ENCODE assay signal across 16 cellular contexts in the genomic region with DNA sequence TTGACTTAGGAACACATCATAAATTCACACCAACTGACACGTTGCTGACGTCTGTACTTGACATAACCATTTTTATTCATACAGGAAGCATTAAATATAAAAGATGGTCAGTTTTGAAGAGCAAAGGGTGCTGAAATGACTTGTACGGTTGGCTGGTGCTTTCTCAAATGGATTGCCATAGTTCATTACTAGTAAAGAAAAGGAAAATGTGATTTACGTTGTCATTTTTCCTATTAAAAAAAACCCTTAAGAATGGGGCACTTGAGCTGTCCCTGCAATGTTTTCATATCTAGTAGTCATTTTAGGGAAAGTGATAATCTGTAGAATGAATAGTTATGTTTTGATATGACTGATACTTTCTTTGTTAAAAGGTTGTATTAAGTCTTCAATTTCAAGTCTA. TPM values are rescaled to one million over a fixed set of nuclear protein-coding genes. Genes with fewer than 3 reads are reported as not detected.
A peak's percentile ranks its signal among the peaks of the same experiment; 100 is the strongest.
DNase-seq lines count a peak whose midpoint lies in the region; ATAC-seq, FAIRE-seq and TF ChIP-seq lines count a peak whose summit lies in the region.
"Had no signal": no experiment of that assay in that cellular context is flagged by ENCODE, and none has a peak within 500 bp of the region (broad histone marks: within the 10 kb centered on the region; RNA-seq: fewer than 3 reads in every experiment).

No MANE protein-coding gene starts in this region.

- H2AFZ ChIP-seq in K562 (ENCODE audit: low read depth, low read length) = no peak overlapping the region

- no peak for TF ChIP-seq EP300 in K562 (IDR thresholded peaks at IDR 0.05; ENCODE audit: low read length)

- H3K27ac Mint-ChIP-seq in activated CD4-positive, alpha-beta T cell treated with anti-CD3 and anti-CD28 coated beads for 36 hours = no peak overlapping the region
- H3K27ac Mint-ChIP-seq in activated naive CD4-positive, alpha-beta T cell treated with anti-CD3 and anti-CD28 coated beads, Interleukin-2, amount 50 U/mL, for 72 hours = peak overlapping the region; percentile 72 to 99

- H3K4me3 ChIP-seq in K562 = no peak overlapping the region
- H3K4me3 ChIP-seq in aorta (ENCODE audit: low read length in 2 of 2) = no peak overlapping the region

- CTCF ChIA-PET in activated CD4-positive, alpha-beta T cell treated with anti-CD3 and anti-CD28 coated beads for 36 hours (lab: Charles Lee) = interaction anchor here (8.7 kb wide), 1 partner anchor 18 kb away, joined by 79 read pairs; no protein-coding TSS in a partner anchor
- CTCF ChIA-PET in K562 (lab: Yijun Ruan, JAX; ENCODE audit: low intra/inter-chr PET ratio) = no interaction called here

- H3K4me3 Mint-ChIP-seq in activated CD4-positive, alpha-beta T cell treated with anti-CD3 and anti-CD28 coated beads for 36 hours = no peak overlapping the region
- H3K4me3 Mint-ChIP-seq: H9 had no signal

- no peak for TF ChIP-seq CTCF in K562 (IDR thresholded peaks at IDR 0.05 in 2 of 3, conservative IDR thresholded peaks at IDR 0.05 in 1 of 3; ENCODE audit: insufficient read depth in 2 of 3, low read depth in 1 of 3, low read length in 3 of 3)

- peak; percentile 71 for ATAC-seq in activated CD4-positive, alpha-beta T cell treated with anti-CD3 and anti-CD28 coated beads for 36 hours
- ATAC-seq in activated naive CD4-positive, alpha-beta T cell treated with anti-CD3 and anti-CD28 coated beads, Interleukin-2, amount 50 U/mL, for 72 hours = peak; percentile 69 to 82
- ATAC-seq in K562 (no peak), aorta (ENCODE audit: low FRiP score) (no peak), SK-N-SH treated with all-trans-retinoic acid at 6 μM for 48 hours (no peak)

- no peak overlapping the region for H3K9ac ChIP-seq in K562 (ENCODE audit: insufficient read depth in 1 of 2, low read depth in 2 of 2, low read length in 2 of 2)

- H3K9me1 ChIP-seq in K562 (ENCODE audit: control insufficient read depth, insufficient read depth, low read length) = no peaks in the 10 kb centered on the region

- BruUV-seq in K562 (replicated peaks; lab: Mats Ljungman, UMichigan) = no TSS peak

- H3K36me3 Mint-ChIP-seq in activated CD4-positive, alpha-beta T cell treated with anti-CD3 and anti-CD28 coated beads for 36 hours (ENCODE audit: low read depth) = peaks cover 26% of the 10 kb centered on the region
- peaks cover 4 to 13% of the 10 kb centered on the region in 2 donors for H3K36me3 Mint-ChIP-seq in activated naive CD4-positive, alpha-beta T cell treated with anti-CD3 and anti-CD28 coated beads, Interleukin-2, amount 50 U/mL, for 72 hours

- H4K20me1 ChIP-seq in K562 (replicated peaks; ENCODE audit: control insufficient read depth, insufficient read depth, low read length) = no peaks in the 10 kb centered on the region

- H3K4me1 Mint-ChIP-seq in activated CD4-positive, alpha-beta T cell treated with anti-CD3 and anti-CD28 coated beads for 36 hours = peaks cover 50% of the 10 kb centered on the region

- H3K9me3 Mint-ChIP-seq in activated CD4-positive, alpha-beta T cell treated with anti-CD3 and anti-CD28 coated beads for 36 hours (ENCODE audit: low read depth) = no peaks in the 10 kb centered on the region
- H3K9me3 Mint-ChIP-seq in activated naive CD4-positive, alpha-beta T cell treated with anti-CD3 and anti-CD28 coated beads, Interleukin-2, amount 50 U/mL, for 72 hours = no peaks in the 10 kb centered on the region
- H3K9me3 Mint-ChIP-seq: H9 had no signal

- TF ChIP-seq RAD21 in K562 (CRISPR knock-in tag; conservative IDR thresholded peaks at IDR 0.05 in 1 of 2, IDR thresholded peaks at IDR 0.05 in 1 of 2) = no peak

- H3K4me2 ChIP-seq in K562 (ENCODE audit: insufficient read depth, low read length) = no peak overlapping the region

- DNase-seq in activated CD4-positive, alpha-beta T cell treated with anti-CD3 and anti-CD28 coated beads for 36 hours = peak; percentile 29
- DNase-seq in activated CD4-positive, alpha-beta T cell treated with anti-CD3 and anti-CD28 coated beads for 1 hour = no peak
- DNase-seq in activated naive CD4-positive, alpha-beta T cell treated with anti-CD3 and anti-CD28 coated beads, Interleukin-2, amount 50 U/mL, for 72 hours (ENCODE audit: low spot score in 2 of 2) = no peak
- DNase-seq in activated naive CD4-positive, alpha-beta T cell treated with Interleukin-2 at 50 U/mL for 16 hours = no peak
- no peak for DNase-seq in K562 (ENCODE audit: extremely low read depth in 1 of 4, low spot score in 3 of 4)
- DNase-seq in DMS53 treated with DMSO at 0.1 percent for 48 hours (lab: John Stamatoyannopoulos, UW; ENCODE audit: unreplicated experiment) = no peak
- DNase-seq in aorta = no peak
- DNase-seq: C1 segment of cervical spinal cord, Caco-2, H9, Karpas-422, NCI-H1105 treated with DMSO at 0.1 percent for 48 hours, NCI-H187, NCI-H446 had no signal

- TF ChIP-seq POLR2A in K562 (conservative IDR thresholded peaks at IDR 0.05) = no peak

- H3K36me3 ChIP-seq in K562 (ENCODE audit: control insufficient read depth, insufficient read depth, low read length) = peaks cover 12% of the 10 kb centered on the region; the same call in 2 of the 3 replicates
- H3K36me3 ChIP-seq in aorta (ENCODE audit: control insufficient read depth in 1 of 2, insufficient read depth in 2 of 2, low read length in 1 of 2) = peaks cover 6 to 8% of the 10 kb centered on the region in 2 donors

- no peak for FAIRE-seq in K562 (lab: Jason Lieb, UNC)

- H3K79me2 ChIP-seq in K562 (ENCODE audit: control insufficient read depth, insufficient read depth, low read length) = no peaks in the 10 kb centered on the region

- WGBS in K562 (ENCODE audit: insufficient coverage, low coverage, missing lambda C conversion rate) = 34% methylated on average over 4 of the region's 4 CpGs
- WGBS in aorta, 2 donors = 16 to 21% methylated on average over 4 of the region's 4 CpGs

- POLR2A ChIA-PET in activated CD4-positive, alpha-beta T cell treated with anti-CD3 and anti-CD28 coated beads for 36 hours (lab: Charles Lee) = interaction anchor here (0.6 to 1.6 kb wide), 4 partner anchors 16 to 268 kb away, joined by 3 to 14 read pairs (median 4); no protein-coding TSS in a partner anchor
- POLR2A ChIA-PET in K562 (lab: Yijun Ruan, JAX) = interaction anchor here (0.6 kb wide), 1 partner anchor 554 kb away, joined by 3 read pairs; no protein-coding TSS in a partner anchor

- H3K27ac ChIP-seq in K562 (ENCODE audit: extremely low read depth, low read depth, low read length) (no peak overlapping the region), aorta (ENCODE audit: low read depth in 1 of 2, low read length in 2 of 2) (no peak overlapping the region)

- in situ Hi-C loops in K562 (cut with MboI) = no loop called here

- intact Hi-C loops in activated CD4-positive, alpha-beta T cell treated with anti-CD3 and anti-CD28 coated beads for 36 hours (cut with DNase I, micrococcal nuclease) = loop anchor here (1.0 kb wide), 2 partner anchors 16 to 20 kb away; no protein-coding TSS in a partner anchor
- intact Hi-C loops in K562 (cut with micrococcal nuclease) (no loop called here), aorta (cut with DNase I) (no loop called here)

- H3K9me3 ChIP-seq in K562 (replicated peaks; ENCODE audit: control insufficient read depth, insufficient read depth, low read depth, low read length) (no peaks in the 10 kb centered on the region), aorta (ENCODE audit: control insufficient read depth, low read length) (no peaks in the 10 kb centered on the region)
- H3K9me3 ChIP-seq: Caco-2 had no signal

- H3K4me1 ChIP-seq in K562 (replicated peaks in 1 of 2; ENCODE audit: control insufficient read depth in 2 of 2, insufficient read depth in 2 of 2, low read length in 2 of 2) (peaks cover 0 to 10% of the 10 kb centered on the region in 2 experiments; a peak in 3 of 5 replicates), aorta (ENCODE audit: control insufficient read depth in 1 of 2, insufficient read depth in 2 of 2, low read length in 2 of 2) (peaks cover 0 to 4% of the 10 kb centered on the region in 2 donors)
- H3K4me1 ChIP-seq: Caco-2 had no signal

- H3K27me3 ChIP-seq in K562 (ENCODE audit: control insufficient read depth in 2 of 2, insufficient read depth in 2 of 2, low read length in 2 of 2) = no peaks in the 10 kb centered on the region
- no peaks in the 10 kb centered on the region for H3K27me3 ChIP-seq in aorta (ENCODE audit: control insufficient read depth in 1 of 2, insufficient read depth in 2 of 2, low read length in 1 of 2)

- H3K27me3 Mint-ChIP-seq in activated CD4-positive, alpha-beta T cell treated with anti-CD3 and anti-CD28 coated beads for 36 hours = peaks cover 13% of the 10 kb centered on the region

RNA-seq across cellular contexts. Expression of a gene that starts 22.5 kb away (rescaled TPM):
- not detected for total RNA-seq in activated CD4-positive, alpha-beta T cell treated with anti-CD3 and anti-CD28 coated beads for 36 hours
- not detected for total RNA-seq in activated naive CD4-positive, alpha-beta T cell treated with anti-CD3 and anti-CD28 coated beads, Interleukin-2, amount 50 U/mL, for 72 hours
- total RNA-seq in K562 (2011; cell fraction: chromatin; rRNA removed; ENCODE audit: low replicate concordance) = not detected in 2 replicates
- not detected in 2 replicates for total RNA-seq in K562 (2011; cell fraction: nucleolus; rRNA removed)
- total RNA-seq in K562 (2011; cell fraction: nucleoplasm; rRNA removed) = not detected in 2 replicates
- not detected in 2 replicates for total RNA-seq in K562 (2014; rRNA removed)
- not detected in 2 replicates for total RNA-seq in K562 (2014; rRNA removed; fragmentation: Illumina TruSeq; extraction: Trizol)
- total RNA-seq in K562 (2015; rRNA removed; fragmentation: Illumina TruSeq; extraction: Trizol) = not detected in 2 replicates
- not detected in 2 replicates for total RNA-seq in K562 (2021)
- polyA plus RNA-seq in K562 (2011; rRNA removed) = not detected in 2 replicates
- polyA plus RNA-seq in K562 (2011; cell fraction: cytosol; rRNA removed) = not detected in 2 replicates
- not detected in 2 replicates for polyA plus RNA-seq in K562 (2011; cell fraction: nucleus; rRNA removed)
- polyA plus RNA-seq in K562 (2012) = not detected in 2 replicates
- not detected in 2 replicates for polyA plus RNA-seq in K562 (2014; fragmentation: Illumina TruSeq; extraction: Trizol)
- not detected for polyA plus RNA-seq in K562 (2014; fragmentation: Nextera tagmentation; extraction: Ambion mirVana)
- polyA plus RNA-seq in K562 (2014; rRNA removed) = not detected in 2 replicates
- polyA minus RNA-seq in K562 (2011; rRNA and poly(A)+ RNA removed) = not detected in 2 replicates
- not detected in 2 replicates for polyA minus RNA-seq in K562 (2011; cell fraction: cytosol; rRNA and poly(A)+ RNA removed)
- not detected in 2 replicates for polyA minus RNA-seq in K562 (2011; cell fraction: nucleus; rRNA and poly(A)+ RNA removed)
- total RNA-seq in aorta = not detected
- under 1 TPM in 1 of 2 donors, not detected in 1; 0.49 TPM for polyA plus RNA-seq in aorta
- total RNA-seq: A172, Caco-2, H9 had no signal

RNA-seq across cellular contexts. Expression of a gene that starts 22.5 kb away (rescaled TPM):
- total RNA-seq in activated CD4-positive, alpha-beta T cell treated with anti-CD3 and anti-CD28 coated beads for 36 hours = 1 to 10 TPM; 7.1 to 9.2 TPM
- total RNA-seq in activated naive CD4-positive, alpha-beta T cell treated with anti-CD3 and anti-CD28 coated beads, Interleukin-2, amount 50 U/mL, for 72 hours = 10 to 100 TPM in 1 of 2 donors, 1 to 10 TPM in 1; 7.1 to 14.3 TPM
- 33.6 and 49.3 TPM in 2 replicates for total RNA-seq in K562 (2011; cell fraction: chromatin; rRNA removed; ENCODE audit: low replicate concordance)
- total RNA-seq in K562 (2011; cell fraction: nucleolus; rRNA removed) = 27.2 and 29.5 TPM in 2 replicates
- total RNA-seq in K562 (2011; cell fraction: nucleoplasm; rRNA removed) = 38.5 and 44.9 TPM in 2 replicates
- total RNA-seq in K562 (2014; rRNA removed) = 11.8 and 12.5 TPM in 2 replicates
- total RNA-seq in K562 (2014; rRNA removed; fragmentation: Illumina TruSeq; extraction: Trizol) = 8.0 and 8.4 TPM in 2 replicates
- 9.6 and 10.5 TPM in 2 replicates for total RNA-seq in K562 (2015; rRNA removed; fragmentation: Illumina TruSeq; extraction: Trizol)
- total RNA-seq in K562 (2021) = 11.7 and 12.3 TPM in 2 replicates
- 10.8 and 11.1 TPM in 2 replicates for polyA plus RNA-seq in K562 (2011; rRNA removed)
- polyA plus RNA-seq in K562 (2011; cell fraction: cytosol; rRNA removed) = 10.2 and 14.6 TPM in 2 replicates
- polyA plus RNA-seq in K562 (2011; cell fraction: nucleus; rRNA removed) = 30.6 and 41.5 TPM in 2 replicates
- 6.1 and 11.9 TPM in 2 replicates for polyA plus RNA-seq in K562 (2012)
- 7.4 and 8.2 TPM in 2 replicates for polyA plus RNA-seq in K562 (2014; fragmentation: Illumina TruSeq; extraction: Trizol)
- polyA plus RNA-seq in K562 (2014; fragmentation: Nextera tagmentation; extraction: Ambion mirVana) = 1 to 10 TPM; 1.5 TPM
- 9.6 and 14.3 TPM in 2 replicates for polyA plus RNA-seq in K562 (2014; rRNA removed)
- polyA minus RNA-seq in K562 (2011; rRNA and poly(A)+ RNA removed) = 16.2 and 19.8 TPM in 2 replicates
- 5.9 and 10.0 TPM in 2 replicates for polyA minus RNA-seq in K562 (2011; cell fraction: cytosol; rRNA and poly(A)+ RNA removed)
- 28.9 and 37.2 TPM in 2 replicates for polyA minus RNA-seq in K562 (2011; cell fraction: nucleus; rRNA and poly(A)+ RNA removed)
- 10 to 100 TPM; 57.3 to 58.7 TPM for total RNA-seq in aorta
- polyA plus RNA-seq in aorta = 10 to 100 TPM; 14.4 to 21.8 TPM

Comparison
In these comparisons a context has a peak if more than half of its experiments do, and no peak if none do; other contexts are left out.
1. ATAC-seq: peak in activated CD4-positive, alpha-beta T cell treated with anti-CD3 and anti-CD28 coated beads for 36 hours (single experiment) and activated naive CD4-positive, alpha-beta T cell treated with anti-CD3 and anti-CD28 coated beads, Interleukin-2, amount 50 U/mL, for 72 hours (2 of 2); none in K562 (single experiment), aorta (single experiment) and SK-N-SH treated with all-trans-retinoic acid at 6 μM for 48 hours (single experiment).
2. intact Hi-C loops: an anchor here in activated CD4-positive, alpha-beta T cell treated with anti-CD3 and anti-CD28 coated beads for 36 hours (1.0 kb wide); none called in K562 and aorta.